Comparison of ENCODE assay signal across 8 cellular contexts in genomic region chr17:17119533-17119932, GRCh38.
DNase-seq lines count a peak whose midpoint lies in the region; TF ChIP-seq lines count a peak whose summit lies in the region.

No MANE protein-coding gene starts in this region.

- peak overlapping the region in 9 of 11 experiments; percentile 8 to 64 (median 42); a peak in 14 of 22 replicates for H3K27ac ChIP-seq in BLaER1 treated with 17β-estradiol and CSF1 and Interleukin-3, amounts not matched to agents 10 nM and 100 nM
- H3K27ac ChIP-seq in Peyer's patch: peak overlapping the region; percentile 60 to 86 (median 72)

- peaks cover 49 to 100% (median 92%) of the 10 kb centered on the region in 10 experiments for H3K4me1 ChIP-seq in BLaER1 treated with 17β-estradiol and CSF1 and Interleukin-3, amounts not matched to agents 10 nM and 100 nM
- H3K4me1 ChIP-seq in Peyer's patch (peaks cover 13 to 63% (median 19%) of the 10 kb centered on the region in 4 donors), adipocyte (ENCODE audit: control insufficient read depth, insufficient read depth, low read length) (peaks cover 36% of the 10 kb centered on the region)

- H3K4me3 ChIP-seq in BLaER1 treated with 17β-estradiol and CSF1 and Interleukin-3, amounts not matched to agents 10 nM and 100 nM: no peak overlapping the region
- no peak overlapping the region for H3K4me3 ChIP-seq in Peyer's patch
- H3K4me3 ChIP-seq in adipocyte (ENCODE audit: low read length): no peak overlapping the region

- no peaks in the 10 kb centered on the region for H3K27me3 Mint-ChIP-seq in stimulated activated naive CD8-positive, alpha-beta T cell treated with anti-CD3 and anti-CD28 coated beads, Interleukin-15, Interleukin-2, amounts not matched to agents 100 ng/mL and 50 ng/mL, for 24 hours

- no peaks in the 10 kb centered on the region for H3K27me3 ChIP-seq in BLaER1 treated with 17β-estradiol and CSF1 and Interleukin-3, amounts not matched to agents 10 nM and 100 nM
- H3K27me3 ChIP-seq in Peyer's patch (no peaks in the 10 kb centered on the region), adipocyte (replicated peaks; ENCODE audit: control insufficient read depth, insufficient read depth, low read length) (no peaks in the 10 kb centered on the region)

- H3K9me3 Mint-ChIP-seq in stimulated activated naive CD8-positive, alpha-beta T cell treated with anti-CD3 and anti-CD28 coated beads, Interleukin-15, Interleukin-2, amounts not matched to agents 100 ng/mL and 50 ng/mL, for 24 hours: no peaks in the 10 kb centered on the region

- peak overlapping the region; percentile 90 for H3K27ac Mint-ChIP-seq in stimulated activated naive CD8-positive, alpha-beta T cell treated with anti-CD3 and anti-CD28 coated beads, Interleukin-15, Interleukin-2, amounts not matched to agents 100 ng/mL and 50 ng/mL, for 24 hours

- H3K36me3 Mint-ChIP-seq in stimulated activated naive CD8-positive, alpha-beta T cell treated with anti-CD3 and anti-CD28 coated beads, Interleukin-15, Interleukin-2, amounts not matched to agents 100 ng/mL and 50 ng/mL, for 24 hours (ENCODE audit: low read depth): no peaks in the 10 kb centered on the region

- H3K4me1 Mint-ChIP-seq in stimulated activated naive CD8-positive, alpha-beta T cell treated with anti-CD3 and anti-CD28 coated beads, Interleukin-15, Interleukin-2, amounts not matched to agents 100 ng/mL and 50 ng/mL, for 24 hours (ENCODE audit: low read depth): peaks cover 83% of the 10 kb centered on the region

- TF ChIP-seq POLR2A in Peyer's patch (IDR thresholded peaks at IDR 0.05): no peak

- DNase-seq in Peyer's patch (peak in 2 of 3 donors; percentile 54 to 83), adipocyte (ENCODE audit: low read depth) (peak; percentile 38), lung microvascular endothelial cell (ENCODE audit: low read depth in 2 of 2) (peak; percentile 46 to 76), MV-4-11 (lab: John Stamatoyannopoulos, UW) (no peak), NCI-H1417 treated with DMSO at 0.1 percent for 48 hours (lab: John Stamatoyannopoulos, UW) (no peak), NCI-H2081 treated with DMSO at 0.1 percent for 48 hours (lab: John Stamatoyannopoulos, UW) (no peak)

- peak overlapping the region in 3 of 11 experiments; percentile 22 to 55 (median 30); a peak in 4 of 22 replicates for H3K9ac ChIP-seq in BLaER1 treated with 17β-estradiol and CSF1 and Interleukin-3, amounts not matched to agents 10 nM and 100 nM
- peak overlapping the region; percentile 9 for H3K9ac ChIP-seq in adipocyte (ENCODE audit: low read length)

- TF ChIP-seq CTCF in Peyer's patch (IDR thresholded peaks at IDR 0.05): no peak

- peak overlapping the region; percentile 20 for H3K4me3 Mint-ChIP-seq in stimulated activated naive CD8-positive, alpha-beta T cell treated with anti-CD3 and anti-CD28 coated beads, Interleukin-15, Interleukin-2, amounts not matched to agents 100 ng/mL and 50 ng/mL, for 24 hours

- peaks cover 0 to 11% (median 0%) of the 10 kb centered on the region in 11 experiments; a peak in 3 of 22 replicates for H3K36me3 ChIP-seq in BLaER1 treated with 17β-estradiol and CSF1 and Interleukin-3, amounts not matched to agents 10 nM and 100 nM
- no peaks in the 10 kb centered on the region for H3K36me3 ChIP-seq in Peyer's patch
- H3K36me3 ChIP-seq in adipocyte (ENCODE audit: control insufficient read depth, insufficient read depth, low read length, severe bottlenecking): no peaks in the 10 kb centered on the region

- peaks cover 85 to 100% (median 99%) of the 10 kb centered on the region in 11 experiments; a peak in 21 of 22 replicates for H4K20me1 ChIP-seq in BLaER1 treated with 17β-estradiol and CSF1 and Interleukin-3, amounts not matched to agents 10 nM and 100 nM

- H3K9me3 ChIP-seq in BLaER1 treated with 17β-estradiol and CSF1 and Interleukin-3, amounts not matched to agents 10 nM and 100 nM (replicated peaks in 1 of 11): no peaks in the 10 kb centered on the region
- no peaks in the 10 kb centered on the region for H3K9me3 ChIP-seq in Peyer's patch
- H3K9me3 ChIP-seq in adipocyte (ENCODE audit: control insufficient read depth, low read length): no peaks in the 10 kb centered on the region

- peak overlapping the region; percentile 65 to 94 (median 85) for H3K4me2 ChIP-seq in BLaER1 treated with 17β-estradiol and CSF1 and Interleukin-3, amounts not matched to agents 10 nM and 100 nM

Comparison
In these comparisons a context has a peak if more than half of its experiments do, and no peak if none do; other contexts are left out.
1. DNase-seq: peak in Peyer's patch (2 of 3), adipocyte (single experiment) and lung microvascular endothelial cell (2 of 2); none in MV-4-11 (single experiment), NCI-H1417 treated with DMSO at 0.1 percent for 48 hours (single experiment) and NCI-H2081 treated with DMSO at 0.1 percent for 48 hours (single experiment).